In genomic region chr7:102272075-102272916, GRCh38 we compare ENCODE assay signal across 8 cellular contexts. TPM values are rescaled to one million over a fixed set of nuclear protein-coding genes. Genes with fewer than 3 reads are reported as not detected.
DNase-seq lines count a peak whose midpoint lies in the region; ATAC-seq and TF ChIP-seq lines count a peak whose summit lies in the region.

No MANE protein-coding gene starts in this region.

- no peaks in the 10 kb centered on the region for H3F3A ChIP-seq in GM23338 (replicated peaks; ENCODE audit: low read depth)

- peaks cover 7% of the 10 kb centered on the region for H3K4me1 Mint-ChIP-seq in GM23338
- H3K4me1 Mint-ChIP-seq in endothelial cell (ENCODE audit: unreplicated experiment) = no peaks in the 10 kb centered on the region

- H3K27ac ChIP-seq in GM23338 (ENCODE audit: low read depth) = no peak overlapping the region

- H3K4me3 ChIP-seq in GM23338 = no peak overlapping the region

- H3K4me2 ChIP-seq in GM23338 = no peak overlapping the region

- H3K79me2 ChIP-seq in GM23338 (replicated peaks; ENCODE audit: insufficient read depth) = no peaks in the 10 kb centered on the region

- H4K20me1 ChIP-seq in GM23338 (replicated peaks; ENCODE audit: insufficient read depth) = no peaks in the 10 kb centered on the region; the same call in 1 of the 2 replicates

- peak; percentile 89 to 98 for TF ChIP-seq CTCF in GM23338 (conservative IDR thresholded peaks at IDR 0.05; ENCODE audit: low read depth in 2 of 2)
- TF ChIP-seq CTCF in endothelial cell (IDR thresholded peaks at IDR 0.05; ENCODE audit: unreplicated experiment) = peak; percentile 88

- H3K4me1 ChIP-seq in GM23338 (ENCODE audit: insufficient read depth) = no peaks in the 10 kb centered on the region

- H3K9me2 ChIP-seq in GM23338 (ENCODE audit: insufficient read depth) = no peaks in the 10 kb centered on the region

- H3K36me3 Mint-ChIP-seq in GM23338 (ENCODE audit: low read depth) (no peaks in the 10 kb centered on the region), endothelial cell (ENCODE audit: low read depth, unreplicated experiment) (no peaks in the 10 kb centered on the region)

- no peaks in the 10 kb centered on the region for H3K36me3 ChIP-seq in GM23338 (ENCODE audit: insufficient read depth)

- no peaks in the 10 kb centered on the region for H3K27me3 ChIP-seq in GM23338 (ENCODE audit: insufficient read depth)

- H3K9me3 Mint-ChIP-seq in GM23338 (no peaks in the 10 kb centered on the region; the same call in 2 of the 3 replicates), endothelial cell (ENCODE audit: unreplicated experiment) (no peaks in the 10 kb centered on the region)

- peak in 12 of 14 donors; percentile 10 to 77 (median 48) for DNase-seq in C1 segment of cervical spinal cord (lab: John Stamatoyannopoulos, UW)
- peak; percentile 87 for DNase-seq in GM23338 (ENCODE audit: low spot score)
- peak; percentile 31 for DNase-seq in NCI-H774 (lab: John Stamatoyannopoulos, UW)
- DNase-seq in activated CD8-positive, alpha-beta memory T cell treated with anti-CD3 and anti-CD28 coated beads, Interleukin-2, amount 50 U/mL, for 1 hour (ENCODE audit: extremely low read depth) = peak; percentile 34
- peak; percentile 87 for DNase-seq in endothelial cell (ENCODE audit: low spot score)
- DNase-seq in middle frontal gyrus (ENCODE audit: extremely low spot score, low spot score) = peak; percentile 66
- DNase-seq in stimulated activated CD8-positive, alpha-beta memory T cell treated with anti-CD3 and anti-CD28 coated beads, Interleukin-4, amount 100 ng/mL, for 1 hour (ENCODE audit: low read depth in 2 of 2, low spot score in 1 of 2) = peak; percentile 51 to 56

- H3K4me3 Mint-ChIP-seq in GM23338 = no peak overlapping the region
- H3K4me3 Mint-ChIP-seq in endothelial cell (ENCODE audit: unreplicated experiment) = no peak overlapping the region

- H3K27me3 Mint-ChIP-seq in GM23338 (ENCODE audit: insufficient read depth, low read depth, poor library complexity) = peaks cover 13% of the 10 kb centered on the region
- H3K27me3 Mint-ChIP-seq in endothelial cell (ENCODE audit: unreplicated experiment) = peaks cover 3% of the 10 kb centered on the region

- H3K27ac Mint-ChIP-seq in GM23338 (no peak overlapping the region), endothelial cell (ENCODE audit: unreplicated experiment) (no peak overlapping the region)

- 0 out of 2 replicates have a peak overlapping the region, but pooled peaks have one; percentile 56 for H2AFZ ChIP-seq in GM23338

- ATAC-seq in GM23338 (peak; percentile 94), GM21576 (IDR thresholded peaks at IDR 0.05; ENCODE audit: unreplicated experiment) (no peak)

TF ChIP-seq in GM23338, 12 proteins besides CTCF, POLR2A, EP300 and RAD21 (continues in another document):
- TF ChIP-seq JUNB (IDR thresholded peaks at IDR 0.05; ENCODE audit: unreplicated experiment) (no peak), REST (IDR thresholded peaks at IDR 0.05; ENCODE audit: unreplicated experiment) (no peak), ZNF462 (CRISPR knock-in tag; IDR thresholded peaks at IDR 0.05) (no peak), NANOG (IDR thresholded peaks at IDR 0.05; ENCODE audit: borderline replicate concordance) (no peak), EZH2 (IDR thresholded peaks at IDR 0.05; ENCODE audit: low read depth, unreplicated experiment) (no peak), CREB1 (CRISPR knock-in tag; IDR thresholded peaks at IDR 0.05; ENCODE audit: low read depth) (no peak), POLR2AphosphoS5 (IDR thresholded peaks at IDR 0.05; ENCODE audit: low read depth) (no peak), EZH2phosphoT487 (IDR thresholded peaks at IDR 0.05; ENCODE audit: unreplicated experiment) (no peak)

RNA-seq across cellular contexts. Expression of gene SH2B2, which starts 14.4 kb away (rescaled TPM):
- total RNA-seq in GM23338 (2014; rRNA removed; shearing (Covaris generic)) = 21.9 and 30.3 TPM in 2 replicates
- 5.6 and 8.7 TPM in 2 replicates for polyA plus RNA-seq in GM23338 (2016; fragmentation: Nextera tagmentation; extraction: Ambion mirVana)
- total RNA-seq in endothelial cell (ENCODE audit: unreplicated experiment) = 2.6 TPM

Comparison
In these comparisons a context has a peak if more than half of its experiments do, and no peak if none do; other contexts are left out.
1. DNase-seq: peak in every context shown above with its lines; median percentile 87 in GM23338; 87 in endothelial cell; 66 in middle frontal gyrus; 54 in stimulated activated CD8-positive, alpha-beta memory T cell treated with anti-CD3 and anti-CD28 coated beads, Interleukin-4, amount 100 ng/mL, for 1 hour; 48 in C1 segment of cervical spinal cord; 34 in activated CD8-positive, alpha-beta memory T cell treated with anti-CD3 and anti-CD28 coated beads, Interleukin-2, amount 50 U/mL, for 1 hour; 31 in NCI-H774.